Comparison of ENCODE assay signal across 12 cellular contexts in genomic region chr4:176817222-176817621, GRCh38. TPM values are rescaled to one million over a fixed set of nuclear protein-coding genes. Genes with fewer than 3 reads are reported as not detected.
DNase-seq lines count a peak whose midpoint lies in the region; ATAC-seq and TF ChIP-seq lines count a peak whose summit lies in the region.
"Had no signal": no experiment of that assay in that cellular context is flagged by ENCODE, and none has a peak within 500 bp of the region (broad histone marks: within the 10 kb centered on the region; RNA-seq: fewer than 3 reads in every experiment).

No MANE protein-coding gene starts in this region.

- H3K36me3 Mint-ChIP-seq in neural crest cell (ENCODE audit: low read depth), result no peaks in the 10 kb centered on the region
- H3K36me3 Mint-ChIP-seq: activated naive CD8-positive, alpha-beta T cell treated with anti-CD3 and anti-CD28 coated beads, Interleukin-2, amount 10 ng/mL, durations not matched to agents 7 days and 5 days had no signal

- H3K9me3 Mint-ChIP-seq in neural crest cell, result peaks cover 2% of the 10 kb centered on the region
- H3K9me3 Mint-ChIP-seq: activated naive CD8-positive, alpha-beta T cell treated with anti-CD3 and anti-CD28 coated beads, Interleukin-2, amount 10 ng/mL, durations not matched to agents 7 days and 5 days; dendritic cell treated with granulocyte-macrophage colony-stimulating factor and Interleukin-4, amounts not matched to agents 40 ng/mL and 50 ng/mL, for 4 days had no signal

- DNase-seq in neural crest cell (ENCODE audit: low read depth, low spot score) (no peak), anterior cingulate cortex (lab: John Stamatoyannopoulos, UW) (no peak)
- DNase-seq in activated effector memory CD4-positive, alpha-beta T cell treated with anti-CD3 and anti-CD28 coated beads, Interleukin-2, amount 50 U/mL, for 16 hours, result no peak
- DNase-seq in stimulated activated CD4-positive, alpha-beta T cell treated with anti-CD3 and anti-CD28 coated beads, Interleukin-4, amount 100 ng/mL, for 4 hours, result no peak
- DNase-seq: activated naive CD8-positive, alpha-beta T cell treated with anti-CD3 and anti-CD28 coated beads, Interleukin-2, amount 10 ng/mL, durations not matched to agents 7 days and 5 days; head of caudate nucleus; left ventricle myocardium superior; NCI-H1694 treated with DMSO at 0.1 percent for 48 hours had no signal

- H3K27me3 Mint-ChIP-seq in neural crest cell (ENCODE audit: low read depth), result peaks cover 5% of the 10 kb centered on the region
- H3K27me3 Mint-ChIP-seq: activated naive CD8-positive, alpha-beta T cell treated with anti-CD3 and anti-CD28 coated beads, Interleukin-2, amount 10 ng/mL, durations not matched to agents 7 days and 5 days; dendritic cell treated with granulocyte-macrophage colony-stimulating factor and Interleukin-4, amounts not matched to agents 40 ng/mL and 50 ng/mL, for 4 days had no signal

- H3K4me1 Mint-ChIP-seq in neural crest cell, result peaks cover 8% of the 10 kb centered on the region
- H3K4me1 Mint-ChIP-seq: activated naive CD8-positive, alpha-beta T cell treated with anti-CD3 and anti-CD28 coated beads, Interleukin-2, amount 10 ng/mL, durations not matched to agents 7 days and 5 days had no signal

- no peak for TF ChIP-seq CTCF in neural crest cell (conservative IDR thresholded peaks at IDR 0.05)

- ATAC-seq in GM19324 (IDR thresholded peaks at IDR 0.05; ENCODE audit: low FRiP score, unreplicated experiment) (peak; percentile 79), HG02678 (IDR thresholded peaks at IDR 0.05; ENCODE audit: unreplicated experiment) (peak; percentile 71), HG03442 (IDR thresholded peaks at IDR 0.05; ENCODE audit: unreplicated experiment) (peak; percentile 88)
- ATAC-seq: left ventricle myocardium superior had no signal

- H3K4me3 Mint-ChIP-seq in neural crest cell, result no peak overlapping the region
- H3K4me3 Mint-ChIP-seq: activated naive CD8-positive, alpha-beta T cell treated with anti-CD3 and anti-CD28 coated beads, Interleukin-2, amount 10 ng/mL, durations not matched to agents 7 days and 5 days; dendritic cell treated with granulocyte-macrophage colony-stimulating factor and Interleukin-4, amounts not matched to agents 40 ng/mL and 50 ng/mL, for 4 days had no signal

- H3K27ac Mint-ChIP-seq in neural crest cell (ENCODE audit: unreplicated experiment), result peak overlapping the region; percentile 35
- H3K27ac Mint-ChIP-seq: activated naive CD8-positive, alpha-beta T cell treated with anti-CD3 and anti-CD28 coated beads, Interleukin-2, amount 10 ng/mL, durations not matched to agents 7 days and 5 days; dendritic cell treated with granulocyte-macrophage colony-stimulating factor and Interleukin-4, amounts not matched to agents 40 ng/mL and 50 ng/mL, for 4 days had no signal

RNA-seq across cellular contexts. Expression of gene VEGFC, which starts 24.5 kb away (rescaled TPM):
- total RNA-seq in neural crest cell, result 2.5 and 3.1 TPM in 2 replicates
- total RNA-seq: activated naive CD8-positive, alpha-beta T cell treated with anti-CD3 and anti-CD28 coated beads, Interleukin-2, amount 10 ng/mL, durations not matched to agents 7 days and 5 days had no signal
